Comparison of ENCODE assay signal across 32 cellular contexts in the genomic region with DNA sequence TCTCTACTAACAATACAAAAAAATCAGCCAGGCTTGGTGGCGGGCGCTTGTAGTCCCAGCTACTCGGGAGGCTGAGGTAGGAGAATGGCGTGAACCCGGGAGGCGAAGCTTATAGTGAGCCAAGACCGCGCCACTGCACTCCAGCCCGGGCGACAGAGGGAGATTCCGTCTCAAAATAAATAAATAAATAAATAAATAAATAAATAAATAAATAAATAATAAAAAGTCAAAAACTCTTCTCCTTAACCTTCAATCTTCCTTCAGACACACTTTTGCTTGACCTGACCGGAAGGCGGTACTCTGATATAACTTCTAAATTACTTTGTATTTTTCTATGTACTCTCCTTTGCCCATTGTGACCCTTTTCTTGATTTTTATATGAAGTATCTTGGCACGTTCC.
"Had no signal": no experiment of that assay in that cellular context is flagged by ENCODE, and none has a peak within 500 bp of the region (broad histone marks: within the 10 kb centered on the region; RNA-seq: fewer than 3 reads in every experiment).

No MANE protein-coding gene starts in this region.

- DNase-seq: activated effector memory CD4-positive, alpha-beta T cell treated with anti-CD3 and anti-CD28 coated beads, Interleukin-2, amount 50 U/mL, for 16 hours; activated effector memory CD4-positive, alpha-beta T cell treated with Interleukin-2 at 50 U/mL for 16 hours; activated gamma-delta T cell; activated gamma-delta T cell treated with Interleukin-2 at 50 U/mL for 16 hours; activated naive CD4-positive, alpha-beta T cell; activated naive CD4-positive, alpha-beta T cell treated with anti-CD3 and anti-CD28 coated beads for 36 hours; activated naive CD4-positive, alpha-beta T cell treated with anti-CD3 and anti-CD28 coated beads, Interleukin-2, amount 10 ng/mL, durations not matched to agents 7 days and 5 days; activated naive CD4-positive, alpha-beta T cell treated with anti-CD3 and anti-CD28 coated beads, Interleukin-2, amount 50 U/mL, for 16 hours; activated naive CD4-positive, alpha-beta T cell treated with Interleukin-2 at 50 U/mL for 16 hours; activated naive CD8-positive, alpha-beta T cell treated with anti-CD3 and anti-CD28 coated beads for 36 hours; activated naive CD8-positive, alpha-beta T cell treated with anti-CD3 and anti-CD28 coated beads, Interleukin-2, amount 10 ng/mL, durations not matched to agents 7 days and 5 days; activated naive CD8-positive, alpha-beta T cell treated with anti-CD3 and anti-CD28 coated beads, Interleukin-2, amount 50 U/mL, for 24 hours; activated T-cell treated with anti-CD3 and anti-CD28 coated beads, Interleukin-2, amount 50 U/mL, for 4 hours; activated T-cell treated with anti-CD3 and anti-CD28 coated beads, Interleukin-2, amount 50 U/mL, for 48 hours; activated T-cell treated with anti-CD3 and anti-CD28 coated beads, Interleukin-2, amount 50 U/mL, for 72 hours; adrenal gland; amniotic stem cell; amygdala; anterior cingulate cortex; aorta; body of pancreas; brain microvascular endothelial cell; caudate nucleus; central memory CD4-positive, alpha-beta T cell; cerebellar nuclear complex had no signal

- FAIRE-seq: astrocyte, bronchial epithelial cell had no signal

- H3K4me3 ChIP-seq: adrenal gland, ascending aorta, body of pancreas, breast epithelium, cardiac muscle cell had no signal

- H3K36me3 ChIP-seq: adrenal gland, ascending aorta, brain microvascular endothelial cell, cardiac muscle cell had no signal

- ATAC-seq: activated naive CD4-positive, alpha-beta T cell treated with anti-CD3 and anti-CD28 coated beads, Interleukin-2, amount 50 U/mL, for 72 hours; activated naive CD8-positive, alpha-beta T cell treated with anti-CD3 and anti-CD28 coated beads, Interleukin-2, amount 50 U/mL, for 24 hours; activated T-cell treated with anti-CD3 and anti-CD28 coated beads, Interleukin-2, amount 50 U/mL, for 4 hours; activated T-cell treated with anti-CD3 and anti-CD28 coated beads, Interleukin-2, amount 50 U/mL, for 72 hours; activated T-helper 17 cell treated with anti-CD3 and anti-CD28 coated beads, Interleukin-2, amount 50 U/mL, for 72 hours; body of pancreas had no signal

- H3K27ac ChIP-seq: adrenal gland, ascending aorta, body of pancreas, brain microvascular endothelial cell, breast epithelium, cardiac muscle cell had no signal

- H3K4me1 ChIP-seq: adrenal gland, ascending aorta, body of pancreas, breast epithelium had no signal

- H3K9me3 ChIP-seq: adrenal gland, ascending aorta, body of pancreas, breast epithelium had no signal
